Comparison of ENCODE assay signal across 1 cellular context in genomic region chr2:171161425-171162289, GRCh38.
TF ChIP-seq lines count a peak whose summit lies in the region.

No MANE protein-coding gene starts in this region.

TF ChIP-seq in K562, 482 proteins besides CTCF, POLR2A, EP300 and RAD21 (continued from another document and continues in another):
- TF ChIP-seq THAP12 (CRISPR knock-in tag; IDR thresholded peaks at IDR 0.05) (no peak), ZNF41 (CRISPR knock-in tag; conservative IDR thresholded peaks at IDR 0.05) (no peak), ZNF184 (CRISPR knock-in tag; IDR thresholded peaks at IDR 0.05) (no peak), HSF4 (CRISPR knock-in tag; IDR thresholded peaks at IDR 0.05; ENCODE audit: borderline replicate concordance) (no peak), ZNF316 (IDR thresholded peaks at IDR 0.05) (peak; percentile 21; the same call in 1 of the 2 replicates), SIX5 (IDR thresholded peaks at IDR 0.05; ENCODE audit: borderline replicate concordance in 1 of 2, insufficient read depth in 1 of 2, low read depth in 1 of 2, low read length in 2 of 2) (no peak), ZNF263 (CRISPR knock-in tag; IDR thresholded peaks at IDR 0.05; ENCODE audit: borderline replicate concordance) (no peak), USF1 (CRISPR knock-in tag; IDR thresholded peaks at IDR 0.05) (no peak), MAFG (tag; conservative IDR thresholded peaks at IDR 0.05) (peak; percentile 43), ZNF77 (CRISPR knock-in tag; IDR thresholded peaks at IDR 0.05) (no peak), GABPB2 (CRISPR knock-in tag; conservative IDR thresholded peaks at IDR 0.05) (no peak), ZNF57 (CRISPR knock-in tag; IDR thresholded peaks at IDR 0.05) (no peak), EHMT2 (IDR thresholded peaks at IDR 0.05) (no peak), FOXA1 (IDR thresholded peaks at IDR 0.05; ENCODE audit: borderline replicate concordance) (no peak), CTBP1 (IDR thresholded peaks at IDR 0.05; ENCODE audit: borderline replicate concordance) (no peak), PHB2 (IDR thresholded peaks at IDR 0.05; ENCODE audit: low read depth) (no peak), C11orf30 (IDR thresholded peaks at IDR 0.05; ENCODE audit: low read depth) (peak; percentile 21; the same call in 1 of the 2 replicates), CEBPB (tag; IDR thresholded peaks at IDR 0.05) (no peak), MTA3 (IDR thresholded peaks at IDR 0.05; ENCODE audit: borderline replicate concordance) (no peak), ETV6 (IDR thresholded peaks at IDR 0.05; ENCODE audit: borderline replicate concordance in 1 of 2, low read depth in 2 of 2, low read length in 1 of 2) (no peak), ETV6 (CRISPR knock-in tag; IDR thresholded peaks at IDR 0.05; ENCODE audit: borderline replicate concordance) (no peak), SETDB1 (IDR thresholded peaks at IDR 0.05; ENCODE audit: low read length) (no peak), ZBTB49 (CRISPR knock-in tag; IDR thresholded peaks at IDR 0.05; ENCODE audit: borderline replicate concordance) (no peak), EGR1 (conservative IDR thresholded peaks at IDR 0.05) (no peak), ZNF224 (CRISPR knock-in tag; IDR thresholded peaks at IDR 0.05) (no peak), ZKSCAN8 (CRISPR knock-in tag; IDR thresholded peaks at IDR 0.05) (no peak), FOXK2 (conservative IDR thresholded peaks at IDR 0.05 in 1 of 2, IDR thresholded peaks at IDR 0.05 in 1 of 2; ENCODE audit: low read depth in 2 of 2) (peak; percentile 47 to 54; a peak in 2 of 4 replicates), WHSC1 (IDR thresholded peaks at IDR 0.05; ENCODE audit: low read length) (no peak), ZNF778 (CRISPR knock-in tag; IDR thresholded peaks at IDR 0.05) (no peak), SP1 (CRISPR knock-in tag; IDR thresholded peaks at IDR 0.05) (no peak), ZNF239 (CRISPR knock-in tag; IDR thresholded peaks at IDR 0.05) (no peak), CBX8 (IDR thresholded peaks at IDR 0.05; ENCODE audit: borderline replicate concordance, extremely low read depth, low read depth, low read length, poor library complexity, severe bottlenecking) (no peak), POLR2B (IDR thresholded peaks at IDR 0.05; ENCODE audit: low read depth, partially characterized antibody) (peak; percentile 0), TFE3 (CRISPR knock-in tag; IDR thresholded peaks at IDR 0.05) (no peak), MYNN (IDR thresholded peaks at IDR 0.05) (no peak), MYNN (CRISPR knock-in tag; IDR thresholded peaks at IDR 0.05) (no peak), TFAM (CRISPR knock-in tag; conservative IDR thresholded peaks at IDR 0.05) (no peak), ZBTB26 (CRISPR knock-in tag; IDR thresholded peaks at IDR 0.05) (no peak), HNRNPL (IDR thresholded peaks at IDR 0.05; ENCODE audit: low read depth, low read length) (no peak), FOXP4 (CRISPR knock-in tag; IDR thresholded peaks at IDR 0.05; ENCODE audit: borderline replicate concordance) (no peak), SLC30A9 (CRISPR knock-in tag; IDR thresholded peaks at IDR 0.05) (no peak), ZNF133 (CRISPR knock-in tag; IDR thresholded peaks at IDR 0.05) (no peak), DNMT1 (IDR thresholded peaks at IDR 0.05) (no peak), E2F4 (CRISPR knock-in tag; IDR thresholded peaks at IDR 0.05; ENCODE audit: low read depth) (no peak), NKRF (IDR thresholded peaks at IDR 0.05; ENCODE audit: borderline replicate concordance) (peak; percentile 66; the same call in 1 of the 2 replicates), THRAP3 (IDR thresholded peaks at IDR 0.05; ENCODE audit: borderline replicate concordance) (no peak), MBD2 (IDR thresholded peaks at IDR 0.05; ENCODE audit: borderline replicate concordance, low read depth) (no peak), ZEB2 (IDR thresholded peaks at IDR 0.05) (no peak), CAMTA2 (CRISPR knock-in tag; conservative IDR thresholded peaks at IDR 0.05) (no peak), GMEB1 (CRISPR knock-in tag; IDR thresholded peaks at IDR 0.05) (no peak), HCFC1 (IDR thresholded peaks at IDR 0.05; ENCODE audit: low read depth, low read length) (no peak), MLLT1 (IDR thresholded peaks at IDR 0.05) (peak in 1 of 2 experiments; percentile 70; a peak in 2 of 4 replicates), COPS2 (conservative IDR thresholded peaks at IDR 0.05) (no peak), ZKSCAN1 (IDR thresholded peaks at IDR 0.05; ENCODE audit: low read depth, low read length) (no peak), ARID1B (IDR thresholded peaks at IDR 0.05) (peak; percentile 76), CC2D1A (IDR thresholded peaks at IDR 0.05) (no peak), ZNF175 (CRISPR knock-in tag; IDR thresholded peaks at IDR 0.05; ENCODE audit: low read depth) (no peak)
